ENCODE assay signal across 8 cellular contexts in the genomic region with DNA sequence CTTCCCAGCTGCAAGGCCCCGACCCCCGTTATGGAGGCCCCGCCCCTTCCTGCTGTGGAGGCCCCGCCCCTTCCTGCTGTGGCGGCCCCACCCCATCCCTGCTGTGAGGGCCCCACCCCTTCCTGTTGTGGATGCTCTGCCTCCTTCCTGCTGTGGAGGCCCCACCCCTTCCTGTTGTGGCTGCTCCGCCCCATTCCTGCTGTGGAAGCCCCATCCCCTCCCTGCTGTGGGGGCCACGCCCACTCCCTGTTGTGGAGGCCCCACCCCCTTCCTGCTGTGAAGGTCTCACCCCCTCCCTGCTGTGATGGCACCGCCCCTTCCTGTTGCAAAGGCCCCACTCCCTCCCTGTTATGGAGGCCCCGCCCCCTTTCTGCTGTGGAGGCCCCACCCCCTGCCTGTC.
A peak's percentile ranks its signal among the peaks of the same experiment; 100 is the strongest.
DNase-seq lines count a peak whose midpoint lies in the region; ATAC-seq lines count a peak whose summit lies in the region.

No MANE protein-coding gene starts in this region.

- no peak for ATAC-seq in HG03457 (IDR thresholded peaks at IDR 0.05; ENCODE audit: unreplicated experiment)
- no peak for ATAC-seq in HG02763 (IDR thresholded peaks at IDR 0.05; ENCODE audit: unreplicated experiment)

- peaks cover 2% of the 10 kb centered on the region for H3K9me3 Mint-ChIP-seq in activated naive CD4-positive, alpha-beta T cell treated with anti-CD3 and anti-CD28 coated beads for 36 hours

- no peak overlapping the region for H3K27ac Mint-ChIP-seq in activated naive CD4-positive, alpha-beta T cell treated with anti-CD3 and anti-CD28 coated beads for 36 hours

- DNase-seq in NCI-H187 (lab: John Stamatoyannopoulos, UW) = peak; percentile 4 to 42
- no peak for DNase-seq in NCI-H187 treated with DMSO at 0.1 percent for 48 hours (lab: John Stamatoyannopoulos, UW)
- DNase-seq in RKO (ENCODE audit: low spot score) = peak; percentile 86
- DNase-seq in activated naive CD4-positive, alpha-beta T cell treated with anti-CD3 and anti-CD28 coated beads for 36 hours = peak; percentile 70
- peak in 2 of 3 donors; percentile 22 to 42 for DNase-seq in stimulated activated CD4-positive, alpha-beta T cell treated with anti-CD3 and anti-CD28 coated beads, TNF-alpha, amount 100 ng/mL, for 48 hours (ENCODE audit: low read depth in 3 of 3)
- DNase-seq in C1 segment of cervical spinal cord (lab: John Stamatoyannopoulos, UW) = no peak

- CTCF ChIA-PET in activated naive CD4-positive, alpha-beta T cell treated with anti-CD3 and anti-CD28 coated beads for 36 hours (lab: Charles Lee) = no interaction called here

- no peaks in the 10 kb centered on the region for H3K27me3 Mint-ChIP-seq in activated naive CD4-positive, alpha-beta T cell treated with anti-CD3 and anti-CD28 coated beads for 36 hours (ENCODE audit: low read depth)

- no peaks in the 10 kb centered on the region for H3K36me3 Mint-ChIP-seq in activated naive CD4-positive, alpha-beta T cell treated with anti-CD3 and anti-CD28 coated beads for 36 hours (ENCODE audit: low read depth)

- H3K4me1 Mint-ChIP-seq in activated naive CD4-positive, alpha-beta T cell treated with anti-CD3 and anti-CD28 coated beads for 36 hours (ENCODE audit: low read depth) = no peaks in the 10 kb centered on the region

- H3K4me3 Mint-ChIP-seq in activated naive CD4-positive, alpha-beta T cell treated with anti-CD3 and anti-CD28 coated beads for 36 hours = no peak overlapping the region

- intact Hi-C loops in activated naive CD4-positive, alpha-beta T cell treated with anti-CD3 and anti-CD28 coated beads for 36 hours (cut with micrococcal nuclease) = no loop called here

Comparison
In these comparisons a context has a peak if more than half of its experiments do, and no peak if none do; other contexts are left out.
1. DNase-seq: peak in NCI-H187 (2 of 2), RKO (single experiment), activated naive CD4-positive, alpha-beta T cell treated with anti-CD3 and anti-CD28 coated beads for 36 hours (single experiment) and stimulated activated CD4-positive, alpha-beta T cell treated with anti-CD3 and anti-CD28 coated beads, TNF-alpha, amount 100 ng/mL, for 48 hours (2 of 3); none in NCI-H187 treated with DMSO at 0.1 percent for 48 hours (single experiment) and C1 segment of cervical spinal cord (0 of 14).